Comparison of ENCODE assay signal across 27 cellular contexts in the genomic region with DNA sequence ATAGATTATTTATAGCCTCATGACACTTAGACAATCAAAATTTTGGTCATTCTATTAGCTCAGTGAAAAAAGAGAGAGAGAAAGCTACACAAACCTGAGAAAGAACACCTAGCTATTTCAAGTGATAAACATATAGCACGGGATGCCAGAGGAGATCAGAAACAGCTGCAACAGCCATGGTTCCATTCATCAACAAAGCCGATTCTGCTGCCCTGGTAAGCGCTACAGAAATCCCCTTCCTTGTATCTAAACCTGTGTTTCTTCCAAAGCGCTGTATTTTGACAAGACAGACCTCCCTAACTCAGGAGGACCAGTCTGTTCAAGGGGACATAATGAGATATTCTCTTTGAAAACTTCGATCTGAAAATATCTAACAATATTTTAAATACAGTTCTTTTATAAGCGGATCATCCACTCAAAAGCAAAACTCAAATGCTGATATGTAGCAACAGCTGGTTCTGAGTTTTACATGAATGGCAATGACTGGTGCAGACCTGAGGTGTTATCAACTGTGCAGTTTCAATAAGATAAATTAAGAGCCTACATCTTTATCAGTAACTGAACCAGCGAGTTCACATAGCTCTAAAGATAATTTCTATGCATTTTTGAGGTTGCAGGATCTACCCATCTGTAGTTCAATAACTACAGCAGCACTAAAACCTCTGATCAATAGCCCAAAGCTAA.
"Had no signal": no experiment of that assay in that cellular context is flagged by ENCODE, and none has a peak within 500 bp of the region (broad histone marks: within the 10 kb centered on the region; RNA-seq: fewer than 3 reads in every experiment).

No MANE protein-coding gene starts in this region.

- FAIRE-seq: kidney had no signal

- H3K4me3 ChIP-seq: ascending aorta, coronary artery, dorsolateral prefrontal cortex, skin epidermis, tibial artery, upper lobe of right lung had no signal

- H3K4me1 ChIP-seq: upper lobe of right lung had no signal

- H3K27me3 ChIP-seq: ascending aorta, brain microvascular endothelial cell, tibial artery, upper lobe of right lung had no signal

- H3K27ac ChIP-seq: ascending aorta, brain microvascular endothelial cell, coronary artery, dorsolateral prefrontal cortex, skin epidermis, tibial artery, upper lobe of right lung had no signal

- H3K27ac Mint-ChIP-seq: activated B cell treated with CpG ODN at 0.5 μM for 24 hours; activated naive CD8-positive, alpha-beta T cell treated with anti-CD3 and anti-CD28 coated beads for 36 hours; immature natural killer cell; natural killer cell; stimulated activated effector memory CD8-positive, alpha-beta T cell treated with anti-CD3 and anti-CD28 coated beads, Interleukin-12 subunit alpha, Interleukin-12 subunit beta, amount 100 ng/mL, for 72 hours; stimulated activated naive CD8-positive, alpha-beta T cell treated with anti-CD3 and anti-CD28 coated beads, Interleukin-15, amount 100 ng/mL, for 72 hours had no signal

- H3K27me3 Mint-ChIP-seq: activated B cell treated with CpG ODN at 0.5 μM for 24 hours; activated naive CD8-positive, alpha-beta T cell treated with anti-CD3 and anti-CD28 coated beads for 36 hours; stimulated activated naive CD8-positive, alpha-beta T cell treated with anti-CD3 and anti-CD28 coated beads, Interleukin-15, amount 100 ng/mL, for 72 hours had no signal

- H3K9me3 ChIP-seq: ascending aorta, tibial artery, upper lobe of right lung had no signal

- H3K9me3 Mint-ChIP-seq: activated B cell treated with CpG ODN at 0.5 μM for 24 hours had no signal

- H3K36me3 ChIP-seq: ascending aorta, brain microvascular endothelial cell, tibial artery, upper lobe of right lung had no signal

- DNase-seq: activated B cell treated with CpG ODN at 0.5 μM for 24 hours; activated CD4-positive, alpha-beta T cell treated with anti-CD3 and anti-CD28 coated beads, Interleukin-2, amount 50 U/mL, for 4 hours; activated effector memory CD4-positive, alpha-beta T cell treated with Interleukin-2 at 50 U/mL for 16 hours; activated naive CD4-positive, alpha-beta T cell treated with Interleukin-2 at 50 U/mL for 16 hours; activated naive CD8-positive, alpha-beta T cell treated with anti-CD3 and anti-CD28 coated beads for 36 hours; activated T-cell treated with anti-CD3 and anti-CD28 coated beads for 4 hours; brain microvascular endothelial cell; dorsolateral prefrontal cortex; effector memory CD4-positive, alpha-beta T cell; head of caudate nucleus; hippocampal formation; immature natural killer cell; kidney; left colon; midbrain; natural killer cell; posterior cingulate gyrus; right cardiac atrium; stimulated activated CD4-positive, alpha-beta T cell treated with anti-CD3 and anti-CD28 coated beads, Interleukin-4, amount 100 ng/mL, for 24 hours; stimulated activated naive CD8-positive, alpha-beta T cell treated with anti-CD3 and anti-CD28 coated beads, Interleukin-15, amount 100 ng/mL, for 72 hours; T-helper 2 cell; tibial artery; upper lobe of right lung had no signal

- H3K4me1 Mint-ChIP-seq: activated B cell treated with CpG ODN at 0.5 μM for 24 hours; activated naive CD8-positive, alpha-beta T cell treated with anti-CD3 and anti-CD28 coated beads for 36 hours; immature natural killer cell; natural killer cell; stimulated activated effector memory CD8-positive, alpha-beta T cell treated with anti-CD3 and anti-CD28 coated beads, Interleukin-12 subunit alpha, Interleukin-12 subunit beta, amount 100 ng/mL, for 72 hours; stimulated activated naive CD8-positive, alpha-beta T cell treated with anti-CD3 and anti-CD28 coated beads, Interleukin-15, amount 100 ng/mL, for 72 hours had no signal

- H3K36me3 Mint-ChIP-seq: activated naive CD8-positive, alpha-beta T cell treated with anti-CD3 and anti-CD28 coated beads for 36 hours; immature natural killer cell; stimulated activated effector memory CD8-positive, alpha-beta T cell treated with anti-CD3 and anti-CD28 coated beads, Interleukin-12 subunit alpha, Interleukin-12 subunit beta, amount 100 ng/mL, for 72 hours had no signal

- H3K4me3 Mint-ChIP-seq: activated B cell treated with CpG ODN at 0.5 μM for 24 hours; activated naive CD8-positive, alpha-beta T cell treated with anti-CD3 and anti-CD28 coated beads for 36 hours; immature natural killer cell; natural killer cell; stimulated activated effector memory CD8-positive, alpha-beta T cell treated with anti-CD3 and anti-CD28 coated beads, Interleukin-12 subunit alpha, Interleukin-12 subunit beta, amount 100 ng/mL, for 72 hours; stimulated activated naive CD8-positive, alpha-beta T cell treated with anti-CD3 and anti-CD28 coated beads, Interleukin-15, amount 100 ng/mL, for 72 hours had no signal

- ATAC-seq: left colon; natural killer cell; right cardiac atrium; stimulated activated effector memory CD8-positive, alpha-beta T cell treated with anti-CD3 and anti-CD28 coated beads, Interleukin-12 subunit alpha, Interleukin-12 subunit beta, amount 100 ng/mL, for 72 hours; stimulated activated naive CD8-positive, alpha-beta T cell treated with anti-CD3 and anti-CD28 coated beads, Interleukin-15, amount 100 ng/mL, for 72 hours; upper lobe of right lung had no signal
